In genomic region chr2:1748176-1748740, GRCh38 we compare ENCODE assay signal across 13 cellular contexts.
"Had no signal": no experiment of that assay in that cellular context is flagged by ENCODE, and none has a peak within 500 bp of the region (broad histone marks: within the 10 kb centered on the region; RNA-seq: fewer than 3 reads in every experiment).

No MANE protein-coding gene starts in this region.

- DNase-seq: activated CD4-positive, alpha-beta T cell treated with anti-CD3 and anti-CD28 coated beads, Interleukin-2, amount 50 U/mL, for 4 hours; activated CD4-positive, CD25-positive, alpha-beta regulatory T cell treated with anti-CD3 and anti-CD28 coated beads, Interleukin-2, amount 50 U/mL, for 72 hours; activated gamma-delta T cell treated with Interleukin-2 at 50 U/mL for 16 hours; activated T-cell treated with anti-CD3 and anti-CD28 coated beads, Interleukin-2, amount 50 U/mL, for 72 hours; effector CD4-positive, alpha-beta T cell; hippocampal formation; left cardiac atrium; natural killer cell; SW 1271; T-helper 9 cell had no signal

- H3K4me3 ChIP-seq: ascending aorta, ovary, tibial nerve had no signal

- H3K36me3 Mint-ChIP-seq: natural killer cell had no signal

- H3K27ac Mint-ChIP-seq: activated T-cell treated with anti-CD3 and anti-CD28 coated beads, Interleukin-2, amount 50 U/mL, for 72 hours; natural killer cell had no signal

- H3K27ac ChIP-seq: ascending aorta, ovary, tibial nerve had no signal

- H3K9me3 ChIP-seq: ascending aorta, ovary, tibial nerve had no signal

- ATAC-seq: activated T-cell treated with anti-CD3 and anti-CD28 coated beads, Interleukin-2, amount 50 U/mL, for 72 hours; left cardiac atrium; natural killer cell had no signal

- H3K4me3 Mint-ChIP-seq: activated T-cell treated with anti-CD3 and anti-CD28 coated beads, Interleukin-2, amount 50 U/mL, for 72 hours; natural killer cell had no signal

- H3K36me3 ChIP-seq: ascending aorta, ovary, tibial nerve had no signal

- H3K9me3 Mint-ChIP-seq: activated T-cell treated with anti-CD3 and anti-CD28 coated beads, Interleukin-2, amount 50 U/mL, for 72 hours; natural killer cell had no signal

- H3K27me3 ChIP-seq: ascending aorta, ovary, tibial nerve had no signal
